ENCODE assay signal across 29 cellular contexts in genomic region chr10:49303711-49304110, GRCh38. TPM values are rescaled to one million over a fixed set of nuclear protein-coding genes. Genes with fewer than 3 reads are reported as not detected.
DNase-seq lines count a peak whose midpoint lies in the region; ATAC-seq and TF ChIP-seq lines count a peak whose summit lies in the region.
"Had no signal": no experiment of that assay in that cellular context is flagged by ENCODE, and none has a peak within 500 bp of the region (broad histone marks: within the 10 kb centered on the region; RNA-seq: fewer than 3 reads in every experiment).

No MANE protein-coding gene starts in this region.

- H3K27me3 ChIP-seq in CD8-positive, alpha-beta memory T cell (ENCODE audit: insufficient read depth, low read length, poor library complexity, severe bottlenecking), result no peaks in the 10 kb centered on the region
- H3K27me3 ChIP-seq in HUES48 (ENCODE audit: control insufficient read depth, insufficient read depth, low read length) (no peaks in the 10 kb centered on the region), endodermal cell (ENCODE audit: control insufficient read depth, insufficient read depth, low read length, poor library complexity, severe bottlenecking) (no peaks in the 10 kb centered on the region), gastrocnemius medialis (no peaks in the 10 kb centered on the region)

- CTCF ChIA-PET in CD8-positive, alpha-beta memory T cell (lab: Charles Lee), result no interaction called here

- no peak overlapping the region for H3K9ac ChIP-seq in HUES48 (ENCODE audit: low read depth, low read length)
- no peak overlapping the region for H3K9ac ChIP-seq in endodermal cell (ENCODE audit: extremely low read depth, low read length, poor library complexity, severe bottlenecking)
- H3K9ac ChIP-seq: BLaER1 treated with 17β-estradiol and CSF1 and Interleukin-3, amounts not matched to agents 10 nM and 100 nM; GM23248 had no signal

- no peak overlapping the region for H3K4me3 Mint-ChIP-seq in CD8-positive, alpha-beta memory T cell
- no peak overlapping the region for H3K4me3 Mint-ChIP-seq in endodermal cell
- H3K4me3 Mint-ChIP-seq: CD4-positive, alpha-beta T cell; H9; HFFc6 had no signal

- no peaks in the 10 kb centered on the region for H3K9me3 ChIP-seq in CD8-positive, alpha-beta memory T cell (ENCODE audit: low read length)
- H3K9me3 ChIP-seq in HUES48 (ENCODE audit: control insufficient read depth, insufficient read depth, low read length), result no peaks in the 10 kb centered on the region
- no peaks in the 10 kb centered on the region for H3K9me3 ChIP-seq in endodermal cell (ENCODE audit: control insufficient read depth, low read length)
- H3K9me3 ChIP-seq in gastrocnemius medialis, result no peaks in the 10 kb centered on the region
- H3K9me3 ChIP-seq: BLaER1 treated with 17β-estradiol and CSF1 and Interleukin-3, amounts not matched to agents 10 nM and 100 nM had no signal

- H3K4me1 ChIP-seq in CD8-positive, alpha-beta memory T cell (ENCODE audit: insufficient read depth, low read length), result no peaks in the 10 kb centered on the region
- H3K4me1 ChIP-seq in HUES48 (ENCODE audit: control insufficient read depth, insufficient read depth, low read length) (peaks cover 12% of the 10 kb centered on the region; the same call in 1 of the 2 replicates), endodermal cell (ENCODE audit: control insufficient read depth, insufficient read depth, low read length) (peaks cover 5% of the 10 kb centered on the region), gastrocnemius medialis (peaks cover 64 to 69% of the 10 kb centered on the region in 2 donors)

- no peak overlapping the region for H3K4me3 ChIP-seq in CD8-positive, alpha-beta memory T cell (ENCODE audit: low read length)
- H3K4me3 ChIP-seq in HUES48 (ENCODE audit: low read depth, low read length) (no peak overlapping the region), endodermal cell (ENCODE audit: low read length) (no peak overlapping the region), gastrocnemius medialis (no peak overlapping the region)
- H3K4me3 ChIP-seq: BLaER1 treated with 17β-estradiol and CSF1 and Interleukin-3, amounts not matched to agents 10 nM and 100 nM; GM23248 had no signal

- no peaks in the 10 kb centered on the region for H3K9me3 Mint-ChIP-seq in CD8-positive, alpha-beta memory T cell
- no peaks in the 10 kb centered on the region for H3K9me3 Mint-ChIP-seq in endodermal cell
- H3K9me3 Mint-ChIP-seq: CD4-positive, alpha-beta T cell; H9; HFFc6 had no signal

- POLR2A ChIA-PET in CD8-positive, alpha-beta memory T cell (lab: Charles Lee), result no interaction called here

- TF ChIP-seq CTCF in endodermal cell (conservative IDR thresholded peaks at IDR 0.05), result no peak
- no peak for TF ChIP-seq CTCF in gastrocnemius medialis (IDR thresholded peaks at IDR 0.05 in 4 of 5, conservative IDR thresholded peaks at IDR 0.05 in 1 of 5)

- H3K27me3 Mint-ChIP-seq in CD8-positive, alpha-beta memory T cell, result peaks cover 3% of the 10 kb centered on the region in 2 donors
- H3K27me3 Mint-ChIP-seq in endodermal cell (ENCODE audit: insufficient read depth), result no peaks in the 10 kb centered on the region
- H3K27me3 Mint-ChIP-seq: CD4-positive, alpha-beta T cell had no signal

- no peak overlapping the region for H3K27ac Mint-ChIP-seq in CD8-positive, alpha-beta memory T cell
- H3K27ac Mint-ChIP-seq in endodermal cell, result no peak overlapping the region
- H3K27ac Mint-ChIP-seq: CD4-positive, alpha-beta T cell; HFFc6 had no signal

- no peak for DNase-seq in CD8-positive, alpha-beta memory T cell
- DNase-seq in endodermal cell (peak; percentile 62), gastrocnemius medialis (no peak), mesenteric fat pad (ENCODE audit: low spot score) (no peak)
- DNase-seq: CD4-positive, alpha-beta T cell; COR-L47; DMS53; GM23248; H9; HFFc6; IMR-90; NCI-H1092; NCI-H1436; NCI-H187; NCI-H2081 treated with DMSO at 0.1 percent for 48 hours; NCI-H2171; NCI-H226; NCI-H510A; NCI-H69; Right ventricle myocardium superior; RPMI8226 had no signal

- peak overlapping the region; percentile 9 for H3K27ac ChIP-seq in CD8-positive, alpha-beta memory T cell (ENCODE audit: low read depth, low read length)
- peak overlapping the region; percentile 31 for H3K27ac ChIP-seq in HUES48 (ENCODE audit: low read depth, low read length)
- H3K27ac ChIP-seq in endodermal cell (ENCODE audit: low read depth, low read length), result no peak overlapping the region
- peak overlapping the region; percentile 95 to 100 (median 96) for H3K27ac ChIP-seq in gastrocnemius medialis
- H3K27ac ChIP-seq: BLaER1 treated with 17β-estradiol and CSF1 and Interleukin-3, amounts not matched to agents 10 nM and 100 nM; GM23248 had no signal

- H3K36me3 ChIP-seq in CD8-positive, alpha-beta memory T cell (ENCODE audit: insufficient read depth, low read length), result no peaks in the 10 kb centered on the region
- no peaks in the 10 kb centered on the region for H3K36me3 ChIP-seq in HUES48 (ENCODE audit: control insufficient read depth, insufficient read depth, low read length)
- H3K36me3 ChIP-seq in endodermal cell (ENCODE audit: control insufficient read depth, insufficient read depth, low read length), result no peaks in the 10 kb centered on the region
- H3K36me3 ChIP-seq in gastrocnemius medialis, result peaks cover 0 to 4% of the 10 kb centered on the region in 2 donors
- H3K36me3 ChIP-seq: BLaER1 treated with 17β-estradiol and CSF1 and Interleukin-3, amounts not matched to agents 10 nM and 100 nM had no signal

- peaks cover 1 to 4% (median 4%) of the 10 kb centered on the region in 3 donors for H3K4me1 Mint-ChIP-seq in CD8-positive, alpha-beta memory T cell
- H3K4me1 Mint-ChIP-seq in endodermal cell, result peaks cover 8% of the 10 kb centered on the region

- no peaks in the 10 kb centered on the region for H3K36me3 Mint-ChIP-seq in CD8-positive, alpha-beta memory T cell
- H3K36me3 Mint-ChIP-seq in endodermal cell (ENCODE audit: low read depth), result no peaks in the 10 kb centered on the region

- ATAC-seq in gastrocnemius medialis, result no peak
- ATAC-seq in GM19328 (IDR thresholded peaks at IDR 0.05; ENCODE audit: unreplicated experiment), result no peak
- ATAC-seq in GM19397 (IDR thresholded peaks at IDR 0.05; ENCODE audit: unreplicated experiment), result no peak

- in situ Hi-C loops in gastrocnemius medialis (cut with MboI; ENCODE audit: low sequenced_read_pairs in 4 of 4), result no loop called here

- intact Hi-C loops in gastrocnemius medialis (cut with DNase I; ENCODE audit: low total_unique reads), result loop anchor here (5.0 kb wide), 1 partner anchor 86 kb away; no protein-coding TSS in a partner anchor

- 71% methylated on average over 1 of the region's 1 CpG; no CpG with 5 or more reads in 1 of the 2 experiments for WGBS in endodermal cell (ENCODE audit: insufficient coverage in 1 of 2, insufficient read length in 1 of 2), 2 experiments

- no peak for TF ChIP-seq POLR2A in gastrocnemius medialis (IDR thresholded peaks at IDR 0.05)

RNA-seq across cellular contexts. Expression of gene C10orf71, which starts 4.7 kb away (rescaled TPM):
- not detected for total RNA-seq in CD8-positive, alpha-beta memory T cell
- not detected for polyA plus RNA-seq in CD8-positive, alpha-beta memory T cell
- total RNA-seq in endodermal cell, result under 1 TPM in 1 of 2 donors, not detected in 1; 0.15 TPM
- 0.18 TPM for polyA plus RNA-seq in endodermal cell (2013, experiment 1 of 2)
- polyA plus RNA-seq in endodermal cell (2013, experiment 2 of 2), result 0.08 TPM
- 100 to 1,000 TPM in 1 of 4 donors, 10 to 100 TPM in 3; 26.5 to 208 (median 69.6) TPM for total RNA-seq in gastrocnemius medialis
- total RNA-seq in mesenteric fat pad, result not detected
- total RNA-seq: CD4-positive, alpha-beta T cell; Daoy; G401; GM23248; H9; HFFc6; IMR-90; SK-MEL-5 had no signal
- polyA plus RNA-seq: AG04450, GM23248, IMR-90 had no signal

Comparison
In these comparisons a context has a peak if more than half of its experiments do, and no peak if none do; other contexts are left out.
1. RNA of gene C10orf71, which starts 4.7 kb away (total RNA-seq): 26.5 to 208 TPM in gastrocnemius medialis; 0.15 TPM in endodermal cell, not detected in mesenteric fat pad (single experiment) and not detected in CD8-positive, alpha-beta memory T cell; every median in the first group is over 10 times any median in the second.